2 cellular contexts compared by ENCODE assay signal in genomic region chr22:48438096-48438495, GRCh38.
TF ChIP-seq lines count a peak whose summit lies in the region.

No MANE protein-coding gene starts in this region.

TF ChIP-seq in HepG2, 621 proteins besides CTCF, POLR2A, EP300 and RAD21:
- no peak for TF ChIP-seq ZNF430 (CRISPR knock-in tag; IDR thresholded peaks at IDR 0.05)
- no peak for TF ChIP-seq ATF4 (CRISPR knock-in tag; IDR thresholded peaks at IDR 0.05)
- TF ChIP-seq ZBTB46 (CRISPR knock-in tag; IDR thresholded peaks at IDR 0.05; ENCODE audit: borderline replicate concordance): no peak
- TF ChIP-seq GABPA (IDR thresholded peaks at IDR 0.05; ENCODE audit: low read depth, low read length): no peak
- no peak for TF ChIP-seq GABPA (CRISPR knock-in tag; IDR thresholded peaks at IDR 0.05; ENCODE audit: low read depth)
- no peak for TF ChIP-seq NR3C1 (CRISPR knock-in tag; IDR thresholded peaks at IDR 0.05)
- no peak for TF ChIP-seq SP2 (CRISPR knock-in tag; IDR thresholded peaks at IDR 0.05)
- no peak for TF ChIP-seq DMAP1 (CRISPR knock-in tag; IDR thresholded peaks at IDR 0.05)
- TF ChIP-seq ATF6 (CRISPR knock-in tag; conservative IDR thresholded peaks at IDR 0.05): no peak
- TF ChIP-seq CREBL2 (CRISPR knock-in tag; IDR thresholded peaks at IDR 0.05; ENCODE audit: borderline replicate concordance): no peak
- no peak for TF ChIP-seq SMYD3 (CRISPR knock-in tag; IDR thresholded peaks at IDR 0.05)
- no peak for TF ChIP-seq SMARCE1 (IDR thresholded peaks at IDR 0.05; ENCODE audit: borderline replicate concordance)
- TF ChIP-seq MYC (CRISPR knock-in tag; IDR thresholded peaks at IDR 0.05; ENCODE audit: borderline replicate concordance): no peak
- no peak for TF ChIP-seq PRPF4 (IDR thresholded peaks at IDR 0.05; ENCODE audit: low read depth, low read length, poor library complexity, severe bottlenecking)
- TF ChIP-seq ZIK1 (CRISPR knock-in tag; IDR thresholded peaks at IDR 0.05; ENCODE audit: borderline replicate concordance, low read depth): no peak
- no peak for TF ChIP-seq ZNF383 (CRISPR knock-in tag; IDR thresholded peaks at IDR 0.05; ENCODE audit: borderline replicate concordance)
- TF ChIP-seq RERE (CRISPR knock-in tag; IDR thresholded peaks at IDR 0.05; ENCODE audit: low read depth): no peak

TF ChIP-seq in H1, 55 proteins besides CTCF, POLR2A, EP300 and RAD21:
- no peak for TF ChIP-seq CHD2 (IDR thresholded peaks at IDR 0.05; ENCODE audit: low read length)
- no peak for TF ChIP-seq FOSL1 (IDR thresholded peaks at IDR 0.05; ENCODE audit: insufficient read depth, low read depth, low read length)
- no peak for TF ChIP-seq NRF1 (IDR thresholded peaks at IDR 0.05; ENCODE audit: low read depth, low read length)
- no peak for TF ChIP-seq USF2 (IDR thresholded peaks at IDR 0.05; ENCODE audit: low read length)
- no peak for TF ChIP-seq SIX5 (IDR thresholded peaks at IDR 0.05; ENCODE audit: low read depth, low read length)
- TF ChIP-seq RFX5 (IDR thresholded peaks at IDR 0.05; ENCODE audit: borderline replicate concordance, low read depth, low read length): no peak
- no peak for TF ChIP-seq SAP30 (IDR thresholded peaks at IDR 0.05; ENCODE audit: insufficient read depth, insufficient replicate concordance, low read length)
- no peak for TF ChIP-seq EGR1 (IDR thresholded peaks at IDR 0.05; ENCODE audit: borderline replicate concordance, low read depth, low read length)
- TF ChIP-seq CHD7 (IDR thresholded peaks at IDR 0.05; ENCODE audit: insufficient replicate concordance, low read length): no peak
- TF ChIP-seq TAF1 (IDR thresholded peaks at IDR 0.05; ENCODE audit: low read depth, low read length): no peak
- no peak for TF ChIP-seq GTF2F1 (IDR thresholded peaks at IDR 0.05; ENCODE audit: borderline replicate concordance, low read depth, low read length)
- no peak for TF ChIP-seq RBBP5 (IDR thresholded peaks at IDR 0.05; ENCODE audit: borderline replicate concordance, low read depth, low read length)
